ENCODE assay signal across 8 cellular contexts in genomic region chr15:26864664-26865191, GRCh38. TPM values are rescaled to one million over a fixed set of nuclear protein-coding genes. Genes with fewer than 3 reads are reported as not detected.
A peak's percentile ranks its signal among the peaks of the same experiment; 100 is the strongest.
DNase-seq lines count a peak whose midpoint lies in the region; ATAC-seq and TF ChIP-seq lines count a peak whose summit lies in the region.

No MANE protein-coding gene starts in this region.

- ATAC-seq in thoracic aorta (ENCODE audit: insufficient number of reproducible peaks, low FRiP score, low read depth) (peak; percentile 17), GM19463 (IDR thresholded peaks at IDR 0.05; ENCODE audit: unreplicated experiment) (no peak), GM18868 (IDR thresholded peaks at IDR 0.05; ENCODE audit: unreplicated experiment) (no peak), GM18517 (IDR thresholded peaks at IDR 0.05; ENCODE audit: unreplicated experiment) (no peak)

- peak overlapping the region; percentile 29; the same call in 1 of the 2 replicates for H3K27ac ChIP-seq in VCaP
- H3K27ac ChIP-seq in thoracic aorta, result no peak overlapping the region

- TF ChIP-seq CTCF in VCaP (conservative IDR thresholded peaks at IDR 0.05) (peak; percentile 85), thoracic aorta (IDR thresholded peaks at IDR 0.05) (peak; percentile 28)

- in situ Hi-C loops in G401 (cut with HindIII; ENCODE audit: low sequenced_read_pairs), result no loop called here

- H3K4me3 ChIP-seq in thoracic aorta, result no peak overlapping the region

- DNase-seq in G401 (ENCODE audit: low spot score) (peak; percentile 82), NCI-H1092 treated with DMSO at 0.1 percent for 48 hours (lab: John Stamatoyannopoulos, UW) (peak; percentile 71), iPS-NIHi11 (ENCODE audit: low spot score) (peak; percentile 58), thoracic aorta (ENCODE audit: low spot score) (no peak)

- peaks cover 0 to 12% of the 10 kb centered on the region in 2 donors for H3K4me1 ChIP-seq in thoracic aorta (ENCODE audit: control insufficient read depth in 1 of 2, low read depth in 2 of 2)

- H3K9me3 ChIP-seq in thoracic aorta, result no peaks in the 10 kb centered on the region

- H3K27me3 ChIP-seq in thoracic aorta (replicated peaks; ENCODE audit: insufficient read depth), result no peaks in the 10 kb centered on the region

- no peaks in the 10 kb centered on the region for H3K36me3 ChIP-seq in thoracic aorta

RNA-seq across cellular contexts. Expression of gene GABRA5, which starts 2.1 kb away (rescaled TPM):
- 159 and 239 TPM in 2 replicates for total RNA-seq in G401 (2014; rRNA removed; shearing (Covaris generic))
- not detected for total RNA-seq in thoracic aorta

Comparison
In these comparisons a context has a peak if more than half of its experiments do, and no peak if none do; other contexts are left out.
1. RNA of gene GABRA5, which starts 2.1 kb away (total RNA-seq): 159 to 239 TPM in G401; not detected in thoracic aorta; every median in the first group is over 100 times any median in the second.